In genomic region chr17:1226308-1226707, GRCh38 we compare ENCODE assay signal across 1 cellular context.
TF ChIP-seq lines count a peak whose summit lies in the region.

No MANE protein-coding gene starts in this region.

TF ChIP-seq in HEK293, 187 proteins besides CTCF, POLR2A, EP300 and RAD21 (continued from another document):
- peak; percentile 36; the same call in 1 of the 2 replicates for TF ChIP-seq ZSCAN4 (tag by site-specific recombination; IDR thresholded peaks at IDR 0.05)
- no peak for TF ChIP-seq ZNF24 (tag by site-specific recombination; IDR thresholded peaks at IDR 0.05)
- 0 out of 2 replicates have a peak, but pooled peaks have one; percentile 42 for TF ChIP-seq ZEB2 (tag by site-specific recombination; IDR thresholded peaks at IDR 0.05)
- 0 out of 2 replicates have a peak, but pooled peaks have one; percentile 23 for TF ChIP-seq ZNF2 (tag by site-specific recombination; IDR thresholded peaks at IDR 0.05)
- TF ChIP-seq ZNF18 (tag by site-specific recombination; IDR thresholded peaks at IDR 0.05), result peak; percentile 95
- no peak for TF ChIP-seq ZFP41 (tag by site-specific recombination; IDR thresholded peaks at IDR 0.05; ENCODE audit: borderline replicate concordance)
